ENCODE assay signal across 8 cellular contexts in genomic region chr11:67382481-67383136, GRCh38. TPM values are rescaled to one million over a fixed set of nuclear protein-coding genes. Genes with fewer than 3 reads are reported as not detected.
DNase-seq lines count a peak whose midpoint lies in the region; ATAC-seq, FAIRE-seq and TF ChIP-seq lines count a peak whose summit lies in the region.

No MANE protein-coding gene starts in this region.

- TF ChIP-seq POLR2A in A549 (IDR thresholded peaks at IDR 0.05; ENCODE audit: low read length): no peak
- TF ChIP-seq POLR2A in gastrocnemius medialis (IDR thresholded peaks at IDR 0.05): no peak

- H3K4me3 ChIP-seq in A549 (no peak overlapping the region), gastrocnemius medialis (no peak overlapping the region)

- CTCF ChIA-PET in A549 (lab: Yijun Ruan, JAX): interaction anchor here (0.7 to 46.2 kb wide), 48 partner anchors 1 to 573 kb away, joined by 3 to 1913 read pairs (median 4); partner anchors contain the start of genes CLCF1, POLD4, PPP1CA and RAD9A

- TF ChIP-seq EP300 in A549 (IDR thresholded peaks at IDR 0.05): no peak

- ATAC-seq in A549 (peak; percentile 63 to 65), left ventricle myocardium superior (peak; percentile 86), gastrocnemius medialis (peak; percentile 79 to 88), HG02981 (IDR thresholded peaks at IDR 0.05; ENCODE audit: unreplicated experiment) (no peak)

- peak overlapping the region; percentile 95 for H3K4me2 ChIP-seq in A549

- in situ Hi-C loops in GM13977 (cut with MboI; ENCODE audit: low pct_unique_long_range_greater_than_20kb, low sequenced_read_pairs, unreplicated experiment): loop anchor here (10.0 kb wide), 1 partner anchor 48 kb away; no protein-coding TSS in a partner anchor
- in situ Hi-C loops in gastrocnemius medialis (cut with MboI; ENCODE audit: low sequenced_read_pairs in 4 of 4): loop anchor here in 2 of 4 donors (5.0 to 10.0 kb wide), 2 partner anchors 118 to 120 kb away; partner anchors contain the start of gene GRK2 (in 1 of the 2)

- no peak for FAIRE-seq in A549 (lab: Jason Lieb, UNC)

- H3K36me3 ChIP-seq in gastrocnemius medialis: no peaks in the 10 kb centered on the region

- H3K4me1 ChIP-seq in A549: peaks cover 81% of the 10 kb centered on the region
- H3K4me1 ChIP-seq in gastrocnemius medialis: no peaks in the 10 kb centered on the region

- H3K27me3 ChIP-seq in gastrocnemius medialis: peaks cover 0 to 10% (median 0%) of the 10 kb centered on the region in 3 donors

- DNase-seq in A549 (ENCODE audit: low read depth in 1 of 2, low spot score in 1 of 2): peak; percentile 74 to 83
- peak; percentile 84 for DNase-seq in GM13977 (ENCODE audit: low spot score)
- DNase-seq in NCI-H1092 (lab: John Stamatoyannopoulos, UW): peak; percentile 67
- peak; percentile 55 to 79 (median 72) for DNase-seq in T-helper 2 cell
- DNase-seq in amygdala (lab: John Stamatoyannopoulos, UW): peak in 49 of 56 donors; percentile 20 to 88 (median 61)
- peak; percentile 84 for DNase-seq in left ventricle myocardium superior
- peak; percentile 49 to 68 for DNase-seq in gastrocnemius medialis

- peak; percentile 98 for TF ChIP-seq CTCF in A549 (IDR thresholded peaks at IDR 0.05)
- peak; percentile 95 for TF ChIP-seq CTCF in GM13977 (IDR thresholded peaks at IDR 0.05; ENCODE audit: extremely low read depth, insufficient read depth, missing control alignments)
- peak; percentile 94 to 99 (median 97) for TF ChIP-seq CTCF in gastrocnemius medialis (IDR thresholded peaks at IDR 0.05 in 4 of 5, conservative IDR thresholded peaks at IDR 0.05 in 1 of 5)

- peak; percentile 99 to 100 for TF ChIP-seq RAD21 in A549 (conservative IDR thresholded peaks at IDR 0.05 in 1 of 2, IDR thresholded peaks at IDR 0.05 in 1 of 2)

- intact Hi-C loops in left ventricle myocardium superior (cut with micrococcal nuclease) (no loop called here), gastrocnemius medialis (cut with DNase I; ENCODE audit: low total_unique reads) (loop anchor here (1.0 to 2.0 kb wide), 3 partner anchors 25 to 120 kb away; no protein-coding TSS in a partner anchor)

- WGBS in A549 (ENCODE audit: missing lambda C conversion rate): 31% methylated on average over 12 of the region's 12 CpGs

- H3K27ac ChIP-seq in A549: peak overlapping the region; percentile 95 to 100
- H3K27ac ChIP-seq in gastrocnemius medialis: no peak overlapping the region

- H3K9me3 ChIP-seq in A549 (no peaks in the 10 kb centered on the region), gastrocnemius medialis (no peaks in the 10 kb centered on the region)

- POLR2A ChIA-PET in A549 (lab: Yijun Ruan, JAX): interaction anchor here (1.2 to 7.7 kb wide), 7 partner anchors 9 to 37 kb away, joined by 3 to 129 read pairs (median 7); partner anchors contain the start of genes POLD4 and PPP1CA

TF ChIP-seq in A549, 52 proteins besides CTCF, POLR2A, EP300 and RAD21:
- TF ChIP-seq CHD2 (IDR thresholded peaks at IDR 0.05; ENCODE audit: low read length, partially characterized antibody) (no peak), SMC3 (IDR thresholded peaks at IDR 0.05) (peak; percentile 99), JUN (IDR thresholded peaks at IDR 0.05) (peak in 1 of 2 experiments; percentile 50; a peak in 2 of 5 replicates), MAX (IDR thresholded peaks at IDR 0.05) (peak; percentile 48; the same call in 1 of the 2 replicates), KDM1A (IDR thresholded peaks at IDR 0.05; ENCODE audit: low read depth) (no peak), ZFP36 (IDR thresholded peaks at IDR 0.05; ENCODE audit: borderline replicate concordance, partially characterized antibody) (peak; percentile 86)

RNA-seq across cellular contexts. Expression of gene RAD9A, which starts 9.2 kb away (rescaled TPM):
- 19.0 and 19.6 TPM in 2 replicates for polyA plus RNA-seq in A549 (2011; rRNA removed)
- polyA plus RNA-seq in A549 (2012; cell fraction: cytosol; rRNA removed): 56.6 and 74.8 TPM in 2 replicates
- 286 and 297 TPM in 2 replicates for polyA plus RNA-seq in A549 (2012; cell fraction: nucleus; rRNA removed)
- polyA plus RNA-seq in A549 (2017; fragmentation: RNase III; extraction: RNeasy Plus Mini Kit Qiagen cat#74134 plus additional on column Dnase treatment): 41.6 to 43.7 TPM (median 43.0 TPM) in 3 replicates
- 12.8 and 14.6 TPM in 2 replicates for polyA minus RNA-seq in A549 (2011; rRNA and poly(A)+ RNA removed)
- 5.8 TPM for total RNA-seq in left ventricle myocardium superior
- total RNA-seq in gastrocnemius medialis: 10 to 100 TPM in 2 of 4 donors, 1 to 10 TPM in 2; 5.2 to 14.7 (median 7.7) TPM

RNA-seq across cellular contexts. Expression of gene CLCF1, which starts 9.2 kb away (rescaled TPM):
- polyA plus RNA-seq in A549 (2011; rRNA removed) (23.9 and 25.8 TPM in 2 replicates), A549 (2017; fragmentation: RNase III; extraction: RNeasy Plus Mini Kit Qiagen cat#74134 plus additional on column Dnase treatment) (31.0 to 37.1 TPM (median 36.0 TPM) in 3 replicates)
- polyA plus RNA-seq in A549 (2012; cell fraction: cytosol; rRNA removed): 75.7 and 103 TPM in 2 replicates
- polyA plus RNA-seq in A549 (2012; cell fraction: nucleus; rRNA removed): 204 and 212 TPM in 2 replicates
- polyA minus RNA-seq in A549 (2011; rRNA and poly(A)+ RNA removed): 14.6 and 17.5 TPM in 2 replicates
- total RNA-seq in left ventricle myocardium superior (0.89 TPM), gastrocnemius medialis (1 to 10 TPM in 2 of 4 donors, under 1 TPM in 2; 0.24 to 2.7 (median 0.91) TPM)

RNA-seq across cellular contexts. Expression of gene PPP1CA, which starts 19.0 kb away (rescaled TPM):
- 174 and 178 TPM in 2 replicates for polyA plus RNA-seq in A549 (2011; rRNA removed)
- polyA plus RNA-seq in A549 (2012; cell fraction: cytosol; rRNA removed): 405 and 423 TPM in 2 replicates
- 324 and 334 TPM in 2 replicates for polyA plus RNA-seq in A549 (2012; cell fraction: nucleus; rRNA removed)
- 200 to 208 TPM (median 205 TPM) in 3 replicates for polyA plus RNA-seq in A549 (2017; fragmentation: RNase III; extraction: RNeasy Plus Mini Kit Qiagen cat#74134 plus additional on column Dnase treatment)
- 239 and 243 TPM in 2 replicates for polyA minus RNA-seq in A549 (2011; rRNA and poly(A)+ RNA removed)
- total RNA-seq in left ventricle myocardium superior: 106 TPM
- total RNA-seq in gastrocnemius medialis: 100 to 1,000 TPM in 3 of 4 donors, 10 to 100 TPM in 1; 78.4 to 193 (median 124) TPM

RNA-seq across cellular contexts. Expression of gene TBC1D10C, which starts 21.3 kb away (rescaled TPM):
- polyA plus RNA-seq in A549 (2011; rRNA removed): not detected in 2 replicates
- polyA plus RNA-seq in A549 (2012; cell fraction: cytosol; rRNA removed): 0.06 TPM in 1 of 2 replicates, not detected in the other
- polyA plus RNA-seq in A549 (2012; cell fraction: nucleus; rRNA removed): 0.28 TPM in 1 of 2 replicates, not detected in the other
- polyA plus RNA-seq in A549 (2017; fragmentation: RNase III; extraction: RNeasy Plus Mini Kit Qiagen cat#74134 plus additional on column Dnase treatment): 0.08 TPM in 1 of 3 replicates, not detected in the others
- polyA minus RNA-seq in A549 (2011; rRNA and poly(A)+ RNA removed): not detected in 2 replicates
- 0.87 TPM for total RNA-seq in left ventricle myocardium superior
- under 1 TPM in 3 of 4 donors, not detected in 1; 0.44 to 0.78 (median 0.56) TPM for total RNA-seq in gastrocnemius medialis

RNA-seq across cellular contexts. Expression of gene POLD4, which starts 29.3 kb away (rescaled TPM):
- polyA plus RNA-seq in A549 (2011; rRNA removed) (140 and 157 TPM in 2 replicates), A549 (2017; fragmentation: RNase III; extraction: RNeasy Plus Mini Kit Qiagen cat#74134 plus additional on column Dnase treatment) (131 to 159 TPM (median 148 TPM) in 3 replicates)
- 213 and 248 TPM in 2 replicates for polyA plus RNA-seq in A549 (2012; cell fraction: cytosol; rRNA removed)
- polyA plus RNA-seq in A549 (2012; cell fraction: nucleus; rRNA removed): 283 and 303 TPM in 2 replicates
- 45.2 and 61.1 TPM in 2 replicates for polyA minus RNA-seq in A549 (2011; rRNA and poly(A)+ RNA removed)
- total RNA-seq in left ventricle myocardium superior (40.3 TPM), gastrocnemius medialis (100 to 1,000 TPM in 2 of 4 donors, 10 to 100 TPM in 2; 57.4 to 115 (median 87.9) TPM)

Comparison
In these comparisons a context has a peak if more than half of its experiments do, and no peak if none do; other contexts are left out.
1. H3K27ac ChIP-seq: peak in A549 (2 of 2); none in gastrocnemius medialis (0 of 4).
2. Peak in every context shown above with its lines, with median percentiles within 50 percentile points of each other: DNase-seq and CTCF ChIP-seq.